Comparison of ENCODE assay signal across 1 cellular context in genomic region chr16:2983706-2984136, GRCh38.
TF ChIP-seq lines count a peak whose summit lies in the region.

No MANE protein-coding gene starts in this region.

TF ChIP-seq in K562, 482 proteins besides CTCF, POLR2A, EP300 and RAD21 (continued from another document and continues in another):
- TF ChIP-seq MYC (IDR thresholded peaks at IDR 0.05; ENCODE audit: low read depth, low read length) (peak; percentile 73), MYC (CRISPR knock-in tag; IDR thresholded peaks at IDR 0.05; ENCODE audit: borderline replicate concordance, low read depth) (no peak), HDAC6 (IDR thresholded peaks at IDR 0.05; ENCODE audit: low read depth, low read length) (no peak), ZNF644 (tag; IDR thresholded peaks at IDR 0.05; ENCODE audit: low read depth) (no peak), KLF13 (tag; IDR thresholded peaks at IDR 0.05; ENCODE audit: borderline replicate concordance, low read depth) (no peak), PCBP2 (IDR thresholded peaks at IDR 0.05; ENCODE audit: low read depth, low read length, poor library complexity, severe bottlenecking) (no peak), MEIS2 (IDR thresholded peaks at IDR 0.05; ENCODE audit: partially characterized antibody) (no peak), BMI1 (IDR thresholded peaks at IDR 0.05; ENCODE audit: low read length) (no peak), SAFB2 (IDR thresholded peaks at IDR 0.05; ENCODE audit: borderline replicate concordance, low read depth, low read length, severe bottlenecking) (no peak), ZNF518B (CRISPR knock-in tag; IDR thresholded peaks at IDR 0.05) (no peak), ARID3B (CRISPR knock-in tag; IDR thresholded peaks at IDR 0.05; ENCODE audit: borderline replicate concordance) (no peak), EWSR1 (IDR thresholded peaks at IDR 0.05; ENCODE audit: borderline replicate concordance, low read depth, partially characterized antibody) (no peak), ZBTB33 (CRISPR knock-in tag; IDR thresholded peaks at IDR 0.05) (peak; percentile 70; the same call in 1 of the 2 replicates), SP2 (IDR thresholded peaks at IDR 0.05; ENCODE audit: extremely low read depth, low read depth, low read length, poor library complexity, severe bottlenecking) (no peak), BCOR (IDR thresholded peaks at IDR 0.05) (peak; percentile 71), FOXO4 (CRISPR knock-in tag; IDR thresholded peaks at IDR 0.05) (no peak), POLR2B (IDR thresholded peaks at IDR 0.05; ENCODE audit: low read depth, partially characterized antibody) (no peak), TBL1XR1 (IDR thresholded peaks at IDR 0.05; ENCODE audit: low read length in 2 of 2) (no peak), JUNB (CRISPR knock-in tag; conservative IDR thresholded peaks at IDR 0.05) (no peak), IRF2 (CRISPR knock-in tag; IDR thresholded peaks at IDR 0.05) (no peak), C11orf30 (IDR thresholded peaks at IDR 0.05; ENCODE audit: low read depth) (no peak), KDM4B (IDR thresholded peaks at IDR 0.05; ENCODE audit: borderline replicate concordance in 2 of 2, low read depth in 1 of 2) (no peak), XRCC5 (IDR thresholded peaks at IDR 0.05; ENCODE audit: low read depth, low read length) (peak; percentile 77), HNRNPK (IDR thresholded peaks at IDR 0.05; ENCODE audit: low read depth, low read length, poor library complexity, severe bottlenecking) (no peak), CTCFL (IDR thresholded peaks at IDR 0.05; ENCODE audit: borderline replicate concordance, insufficient read depth, low read depth, low read length, poor library complexity, severe bottlenecking) (no peak), PREB (CRISPR knock-in tag; IDR thresholded peaks at IDR 0.05) (no peak), SNIP1 (IDR thresholded peaks at IDR 0.05; ENCODE audit: low read depth) (no peak), SMAD4 (CRISPR knock-in tag; conservative IDR thresholded peaks at IDR 0.05) (peak; percentile 80), HDAC1 (IDR thresholded peaks at IDR 0.05) (no peak), CHD7 (IDR thresholded peaks at IDR 0.05; ENCODE audit: low read depth, low read length) (no peak), OTX1 (CRISPR knock-in tag; IDR thresholded peaks at IDR 0.05) (no peak), NCOA4 (IDR thresholded peaks at IDR 0.05; ENCODE audit: partially characterized antibody) (no peak), PURB (CRISPR knock-in tag; IDR thresholded peaks at IDR 0.05; ENCODE audit: low read depth) (no peak), ZNF121 (CRISPR knock-in tag; conservative IDR thresholded peaks at IDR 0.05) (no peak), TFAP4 (CRISPR knock-in tag; IDR thresholded peaks at IDR 0.05; ENCODE audit: borderline replicate concordance) (peak; percentile 54; the same call in 1 of the 2 replicates)
